ENCODE assay signal across 9 cellular contexts in the genomic region with DNA sequence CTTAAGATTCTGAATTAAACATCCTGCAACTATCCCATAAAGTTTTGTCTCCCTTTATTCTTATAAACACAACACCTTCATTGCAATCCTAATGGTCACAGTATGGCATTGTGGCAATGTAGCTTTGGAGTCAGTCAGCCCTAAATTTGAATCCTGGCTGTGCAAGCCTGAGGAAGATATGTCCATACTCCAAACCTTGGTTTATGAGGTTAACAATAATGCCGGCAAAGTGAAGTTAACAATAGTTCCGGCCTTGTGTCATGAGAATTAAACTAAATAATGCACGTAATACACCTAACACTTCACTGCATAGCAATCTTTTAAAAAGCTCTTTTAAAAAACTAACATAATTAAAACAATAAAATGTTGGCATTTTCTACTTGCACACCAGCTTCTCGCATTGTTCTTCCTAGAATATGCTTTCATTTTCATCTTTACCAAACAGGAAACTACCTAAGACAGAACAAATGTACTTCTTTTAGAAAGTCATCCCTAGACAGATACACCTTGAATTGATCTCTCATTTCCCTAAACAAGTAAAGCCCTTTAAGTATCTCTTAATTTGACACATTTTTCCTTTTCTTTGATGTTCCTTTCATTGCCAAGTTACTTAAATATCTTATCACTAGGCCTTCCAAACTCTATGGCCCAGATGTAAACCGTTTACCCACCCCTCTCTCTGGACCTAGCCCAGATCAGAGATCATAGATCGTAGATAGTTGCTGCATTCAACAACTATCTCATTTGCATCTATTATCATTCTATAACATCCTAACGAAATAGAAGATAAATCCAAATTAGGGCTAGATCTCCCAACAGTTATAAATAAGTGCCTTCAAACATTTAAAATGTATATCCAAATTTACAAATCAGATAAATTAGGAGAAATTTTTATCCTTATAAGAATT.
DNase-seq lines count a peak whose midpoint lies in the region; ATAC-seq and TF ChIP-seq lines count a peak whose summit lies in the region.
"Had no signal": no experiment of that assay in that cellular context is flagged by ENCODE, and none has a peak within 500 bp of the region (broad histone marks: within the 10 kb centered on the region; RNA-seq: fewer than 3 reads in every experiment).

No MANE protein-coding gene starts in this region.

- CTCF ChIA-PET in RWPE1 (lab: Yijun Ruan, JAX), result interaction anchor here (0.9 kb wide), 1 partner anchor 8 kb away, joined by 3 read pairs; no protein-coding TSS in a partner anchor

- peak overlapping the region; percentile 78 for H3K4me3 Mint-ChIP-seq in activated naive CD4-positive, alpha-beta T cell treated with anti-CD3 and anti-CD28 coated beads, Interleukin-2, amount 50 U/mL, for 24 hours

- POLR2A ChIA-PET in RWPE1 (lab: Yijun Ruan, JAX; ENCODE audit: low non-redundant PET), result no interaction called here

- H3K27ac ChIP-seq in angular gyrus (ENCODE audit: low read depth, low read length) (peak overlapping the region; percentile 40), substantia nigra (ENCODE audit: low read depth, low read length, poor library complexity, severe bottlenecking) (peak overlapping the region; percentile 16), RWPE1 (no peak overlapping the region)
- H3K27ac ChIP-seq: VCaP had no signal

- ATAC-seq in HG03066 (IDR thresholded peaks at IDR 0.05; ENCODE audit: low read depth, unreplicated experiment), result peak; percentile 76

- H3K36me3 Mint-ChIP-seq in activated naive CD4-positive, alpha-beta T cell treated with anti-CD3 and anti-CD28 coated beads, Interleukin-2, amount 50 U/mL, for 24 hours, result peaks cover 4% of the 10 kb centered on the region

- DNase-seq in activated naive CD4-positive, alpha-beta T cell (lab: John Stamatoyannopoulos, UW), result no peak
- DNase-seq in substantia nigra (lab: John Stamatoyannopoulos, UW), result no peak
- no peak for DNase-seq in NCI-H82 treated with DMSO at 0.1 percent for 48 hours (lab: John Stamatoyannopoulos, UW; ENCODE audit: unreplicated experiment)
- no peak for DNase-seq in epidermal melanocyte (ENCODE audit: insufficient read length, low spot score)
- no peak for DNase-seq in RWPE1 (ENCODE audit: low spot score)

- H3K27ac Mint-ChIP-seq in activated naive CD4-positive, alpha-beta T cell treated with anti-CD3 and anti-CD28 coated beads, Interleukin-2, amount 50 U/mL, for 24 hours, result peak overlapping the region; percentile 91

- no peaks in the 10 kb centered on the region for H3K27me3 Mint-ChIP-seq in activated naive CD4-positive, alpha-beta T cell treated with anti-CD3 and anti-CD28 coated beads, Interleukin-2, amount 50 U/mL, for 24 hours

- H3K4me1 Mint-ChIP-seq in activated naive CD4-positive, alpha-beta T cell treated with anti-CD3 and anti-CD28 coated beads, Interleukin-2, amount 50 U/mL, for 24 hours, result peaks cover 43% of the 10 kb centered on the region

- TF ChIP-seq CTCF in RWPE1 (conservative IDR thresholded peaks at IDR 0.05; ENCODE audit: low read depth), result no peak

- H3K9me3 Mint-ChIP-seq in activated naive CD4-positive, alpha-beta T cell treated with anti-CD3 and anti-CD28 coated beads, Interleukin-2, amount 50 U/mL, for 24 hours, result no peaks in the 10 kb centered on the region
